Comparison of ENCODE assay signal across 9 cellular contexts in the genomic region with DNA sequence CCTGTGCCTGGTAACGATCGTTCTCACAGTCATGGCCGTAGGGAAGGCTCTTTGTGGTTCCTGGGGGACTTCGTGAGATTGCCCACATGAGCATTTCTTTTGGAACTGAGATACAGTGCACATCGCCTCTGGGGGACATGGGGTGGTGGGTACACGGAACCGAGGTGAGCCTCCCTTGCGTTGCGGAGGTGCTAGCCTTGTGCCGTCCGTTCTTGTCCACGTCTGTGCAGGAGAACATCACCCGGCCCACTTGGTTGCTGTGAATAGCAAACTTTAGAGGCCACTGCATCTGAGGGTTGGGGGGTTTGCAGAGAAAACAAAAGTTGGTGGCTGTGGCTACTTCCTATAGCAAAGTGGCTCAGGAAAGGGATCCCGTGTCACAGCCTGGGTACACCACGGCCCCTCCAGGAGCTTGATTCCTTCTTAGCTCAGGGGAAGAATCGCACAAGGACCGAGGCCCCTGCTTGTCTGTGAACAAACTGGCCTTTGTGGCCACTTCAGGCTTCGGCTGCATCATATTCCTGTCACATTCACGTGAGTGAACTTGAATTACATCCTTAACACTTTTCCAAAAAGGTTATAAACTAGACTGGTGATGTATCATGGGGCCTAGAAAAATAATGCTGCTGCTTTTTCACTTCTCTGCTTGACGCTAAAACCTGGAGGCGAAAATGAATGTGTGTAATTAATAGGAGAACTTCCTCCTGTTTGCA.
DNase-seq lines count a peak whose midpoint lies in the region; ATAC-seq, FAIRE-seq and TF ChIP-seq lines count a peak whose summit lies in the region.
"Had no signal": no experiment of that assay in that cellular context is flagged by ENCODE, and none has a peak within 500 bp of the region (broad histone marks: within the 10 kb centered on the region; RNA-seq: fewer than 3 reads in every experiment).

No MANE protein-coding gene starts in this region.

- peak overlapping the region; percentile 70 for H3K4me3 Mint-ChIP-seq in activated CD4-positive, alpha-beta T cell treated with anti-CD3 and anti-CD28 coated beads for 36 hours
- peak overlapping the region; percentile 45 for H3K4me3 Mint-ChIP-seq in activated CD4-positive, alpha-beta memory T cell treated with anti-CD3 and anti-CD28 coated beads, Interleukin-2, amount 10 ng/mL, durations not matched to agents 7 days and 5 days
- peak overlapping the region; percentile 95 for H3K4me3 Mint-ChIP-seq in stimulated activated effector memory CD8-positive, alpha-beta T cell treated with anti-CD3 and anti-CD28 coated beads, Interleukin-12 subunit alpha, Interleukin-12 subunit beta, amount 100 ng/mL, for 72 hours

- intact Hi-C loops in activated CD4-positive, alpha-beta T cell treated with anti-CD3 and anti-CD28 coated beads for 36 hours (cut with DNase I, micrococcal nuclease), result loop anchor here (2.0 to 10.0 kb wide), 5 partner anchors 31 to 1145 kb away; partner anchors contain the start of genes PER2 (in 1 of the 2) and SCLY (in 1 of the 2)
- intact Hi-C loops in kidney (cut with DNase I), result no loop called here

- H3K36me3 Mint-ChIP-seq in activated CD4-positive, alpha-beta T cell treated with anti-CD3 and anti-CD28 coated beads for 36 hours (ENCODE audit: low read depth), result peaks cover 37% of the 10 kb centered on the region
- H3K36me3 Mint-ChIP-seq in activated CD4-positive, alpha-beta memory T cell treated with anti-CD3 and anti-CD28 coated beads, Interleukin-2, amount 10 ng/mL, durations not matched to agents 7 days and 5 days (ENCODE audit: low read depth), result peaks cover 50% of the 10 kb centered on the region
- H3K36me3 Mint-ChIP-seq in stimulated activated effector memory CD8-positive, alpha-beta T cell treated with anti-CD3 and anti-CD28 coated beads, Interleukin-12 subunit alpha, Interleukin-12 subunit beta, amount 100 ng/mL, for 72 hours, result peaks cover 87% of the 10 kb centered on the region

- no peaks in the 10 kb centered on the region for H3K36me3 ChIP-seq in kidney (ENCODE audit: control insufficient read depth in 1 of 2, insufficient read depth in 2 of 2, low read length in 2 of 2)

- POLR2A ChIA-PET in activated CD4-positive, alpha-beta T cell treated with anti-CD3 and anti-CD28 coated beads for 36 hours (lab: Charles Lee), result interaction anchor here (0.7 to 1.9 kb wide), 6 partner anchors 8 to 227 kb away, joined by 3 to 12 read pairs (median 4); no protein-coding TSS in a partner anchor
- POLR2A ChIA-PET in activated CD4-positive, alpha-beta memory T cell treated with anti-CD3 and anti-CD28 coated beads, Interleukin-2, amount 10 ng/mL, durations not matched to agents 7 days and 5 days (lab: Charles Lee), result interaction anchor here (1.2 to 6.6 kb wide), 4 partner anchors 9 to 199 kb away, joined by 3 to 143 read pairs (median 58); no protein-coding TSS in a partner anchor

- H3K4me1 Mint-ChIP-seq in activated CD4-positive, alpha-beta T cell treated with anti-CD3 and anti-CD28 coated beads for 36 hours, result peaks cover 98% of the 10 kb centered on the region
- H3K4me1 Mint-ChIP-seq in activated CD4-positive, alpha-beta memory T cell treated with anti-CD3 and anti-CD28 coated beads, Interleukin-2, amount 10 ng/mL, durations not matched to agents 7 days and 5 days, result peaks cover 96% of the 10 kb centered on the region
- H3K4me1 Mint-ChIP-seq in stimulated activated effector memory CD8-positive, alpha-beta T cell treated with anti-CD3 and anti-CD28 coated beads, Interleukin-12 subunit alpha, Interleukin-12 subunit beta, amount 100 ng/mL, for 72 hours, result peaks cover 94% of the 10 kb centered on the region

- ATAC-seq in activated CD4-positive, alpha-beta T cell treated with anti-CD3 and anti-CD28 coated beads for 36 hours, result no peak
- no peak for ATAC-seq in stimulated activated effector memory CD8-positive, alpha-beta T cell treated with anti-CD3 and anti-CD28 coated beads, Interleukin-12 subunit alpha, Interleukin-12 subunit beta, amount 100 ng/mL, for 72 hours
- ATAC-seq in GM18868 (IDR thresholded peaks at IDR 0.05; ENCODE audit: unreplicated experiment), result no peak
- ATAC-seq in HG02763 (IDR thresholded peaks at IDR 0.05; ENCODE audit: unreplicated experiment), result no peak
- ATAC-seq in esophagus mucosa, result no peak

- H3K27ac Mint-ChIP-seq in activated CD4-positive, alpha-beta T cell treated with anti-CD3 and anti-CD28 coated beads for 36 hours, result peak overlapping the region; percentile 95
- peak overlapping the region; percentile 88 for H3K27ac Mint-ChIP-seq in activated CD4-positive, alpha-beta memory T cell treated with anti-CD3 and anti-CD28 coated beads, Interleukin-2, amount 10 ng/mL, durations not matched to agents 7 days and 5 days
- H3K27ac Mint-ChIP-seq in stimulated activated effector memory CD8-positive, alpha-beta T cell treated with anti-CD3 and anti-CD28 coated beads, Interleukin-12 subunit alpha, Interleukin-12 subunit beta, amount 100 ng/mL, for 72 hours, result peak overlapping the region; percentile 95

- peak overlapping the region in 1 of 2 donors; percentile 43 for H3K9ac ChIP-seq in kidney (ENCODE audit: low read length in 2 of 2)

- no peak for FAIRE-seq in kidney (lab: Jason Lieb, UNC)

- no peak for DNase-seq in activated CD4-positive, alpha-beta T cell treated with anti-CD3 and anti-CD28 coated beads for 36 hours
- DNase-seq in activated CD4-positive, alpha-beta T cell treated with anti-CD3 and anti-CD28 coated beads, Interleukin-2, amount 50 U/mL, for 1 hour, result no peak
- DNase-seq in activated CD4-positive, alpha-beta memory T cell treated with anti-CD3 and anti-CD28 coated beads, Interleukin-2, amount 10 ng/mL, durations not matched to agents 7 days and 5 days, result no peak
- peak; percentile 57 for DNase-seq in kidney
- no peak for DNase-seq in stimulated activated effector memory CD8-positive, alpha-beta T cell treated with anti-CD3 and anti-CD28 coated beads, Interleukin-12 subunit alpha, Interleukin-12 subunit beta, amount 100 ng/mL, for 72 hours (ENCODE audit: low spot score in 2 of 2)
- DNase-seq: NCI-H2227 treated with DMSO at 0.1 percent for 48 hours had no signal

- H3K9me3 ChIP-seq in kidney (ENCODE audit: control insufficient read depth in 1 of 2, low read length in 2 of 2), result no peaks in the 10 kb centered on the region

- CTCF ChIA-PET in activated CD4-positive, alpha-beta T cell treated with anti-CD3 and anti-CD28 coated beads for 36 hours (lab: Charles Lee), result interaction anchor here (1.1 to 2.1 kb wide), 4 partner anchors 10 to 27 kb away, joined by 3 to 19 read pairs (median 6); no protein-coding TSS in a partner anchor
- CTCF ChIA-PET in activated CD4-positive, alpha-beta memory T cell treated with anti-CD3 and anti-CD28 coated beads, Interleukin-2, amount 10 ng/mL, durations not matched to agents 7 days and 5 days (lab: Charles Lee), result interaction anchor here (1.1 to 4.7 kb wide), 4 partner anchors 26 to 46 kb away, joined by 3 to 42 read pairs (median 5); no protein-coding TSS in a partner anchor

- no peaks in the 10 kb centered on the region for H3K9me3 Mint-ChIP-seq in activated CD4-positive, alpha-beta T cell treated with anti-CD3 and anti-CD28 coated beads for 36 hours (ENCODE audit: low read depth)
- no peaks in the 10 kb centered on the region for H3K9me3 Mint-ChIP-seq in activated CD4-positive, alpha-beta memory T cell treated with anti-CD3 and anti-CD28 coated beads, Interleukin-2, amount 10 ng/mL, durations not matched to agents 7 days and 5 days
- no peaks in the 10 kb centered on the region for H3K9me3 Mint-ChIP-seq in stimulated activated effector memory CD8-positive, alpha-beta T cell treated with anti-CD3 and anti-CD28 coated beads, Interleukin-12 subunit alpha, Interleukin-12 subunit beta, amount 100 ng/mL, for 72 hours

- no peak for TF ChIP-seq CTCF in kidney (IDR thresholded peaks at IDR 0.05; ENCODE audit: borderline replicate concordance, extremely low read depth, insufficient read depth)

- H3K27me3 Mint-ChIP-seq in activated CD4-positive, alpha-beta T cell treated with anti-CD3 and anti-CD28 coated beads for 36 hours, result no peaks in the 10 kb centered on the region
- no peaks in the 10 kb centered on the region for H3K27me3 Mint-ChIP-seq in activated CD4-positive, alpha-beta memory T cell treated with anti-CD3 and anti-CD28 coated beads, Interleukin-2, amount 10 ng/mL, durations not matched to agents 7 days and 5 days

- H3K27ac ChIP-seq in kidney (ENCODE audit: low read depth in 2 of 2, low read length in 2 of 2), result peak overlapping the region; percentile 84 to 90

- no peak overlapping the region for H3K4me3 ChIP-seq in kidney (ENCODE audit: low read length in 2 of 2)

- H3K4me1 ChIP-seq in kidney (ENCODE audit: control insufficient read depth in 1 of 2, insufficient read depth in 1 of 2, low read depth in 1 of 2, low read length in 2 of 2), result peaks cover 59 to 69% of the 10 kb centered on the region in 2 donors

Comparison
In these comparisons a context has a peak if more than half of its experiments do, and no peak if none do; other contexts are left out.
1. H3K4me3 Mint-ChIP-seq: peak in every context shown above with its lines; median percentile 95 in stimulated activated effector memory CD8-positive, alpha-beta T cell treated with anti-CD3 and anti-CD28 coated beads, Interleukin-12 subunit alpha, Interleukin-12 subunit beta, amount 100 ng/mL, for 72 hours; 70 in activated CD4-positive, alpha-beta T cell treated with anti-CD3 and anti-CD28 coated beads for 36 hours; 45 in activated CD4-positive, alpha-beta memory T cell treated with anti-CD3 and anti-CD28 coated beads, Interleukin-2, amount 10 ng/mL, durations not matched to agents 7 days and 5 days.